ENCODE assay signal across 2 cellular contexts in genomic region chr7:70178206-70178605, GRCh38.
TF ChIP-seq lines count a peak whose summit lies in the region.

No MANE protein-coding gene starts in this region.

TF ChIP-seq in SK-N-SH, 30 proteins besides CTCF, POLR2A, EP300 and RAD21 (continued from another document):
- TF ChIP-seq PBX3 (IDR thresholded peaks at IDR 0.05) = no peak

TF ChIP-seq in SK-N-SH treated with all-trans-retinoic acid at 6 μM for 48 hours, 23 proteins besides CTCF, POLR2A, EP300 and RAD21 (continued from another document):
- no peak for TF ChIP-seq CREB5 (CRISPR knock-in tag; IDR thresholded peaks at IDR 0.05; ENCODE audit: low read depth)
- TF ChIP-seq CSDC2 (CRISPR knock-in tag; IDR thresholded peaks at IDR 0.05) = no peak
- TF ChIP-seq OSR1 (CRISPR knock-in tag; IDR thresholded peaks at IDR 0.05) = no peak
- TF ChIP-seq ESRRG (CRISPR knock-in tag; IDR thresholded peaks at IDR 0.05) = no peak
- TF ChIP-seq SNAI2 (CRISPR knock-in tag; IDR thresholded peaks at IDR 0.05) = no peak
- no peak for TF ChIP-seq GLIS3 (CRISPR knock-in tag; IDR thresholded peaks at IDR 0.05)
- no peak for TF ChIP-seq PATZ1 (CRISPR knock-in tag; IDR thresholded peaks at IDR 0.05; ENCODE audit: borderline replicate concordance)
- TF ChIP-seq TSHZ2 (CRISPR knock-in tag; IDR thresholded peaks at IDR 0.05) = no peak
- no peak for TF ChIP-seq TOX (CRISPR knock-in tag; IDR thresholded peaks at IDR 0.05; ENCODE audit: borderline replicate concordance)
